In genomic region chr13:76894401-76895110, GRCh38 we compare ENCODE assay signal across 15 cellular contexts. TPM values are rescaled to one million over a fixed set of nuclear protein-coding genes. Genes with fewer than 3 reads are reported as not detected.
A peak's percentile ranks its signal among the peaks of the same experiment; 100 is the strongest.
DNase-seq lines count a peak whose midpoint lies in the region; ATAC-seq, FAIRE-seq and TF ChIP-seq lines count a peak whose summit lies in the region.
"Had no signal": no experiment of that assay in that cellular context is flagged by ENCODE, and none has a peak within 500 bp of the region (broad histone marks: within the 10 kb centered on the region; RNA-seq: fewer than 3 reads in every experiment).

No MANE protein-coding gene starts in this region.

- no peak overlapping the region for H3K4me3 ChIP-seq in right lobe of liver
- H3K4me3 ChIP-seq in HepG2 (replicated peaks in 1 of 3; ENCODE audit: insufficient read depth in 1 of 3, low read depth in 2 of 3, low read length in 3 of 3) = no peak overlapping the region
- H3K4me3 ChIP-seq in adrenal gland = no peak overlapping the region
- H3K4me3 ChIP-seq: PC-9 had no signal

- H3K4me1 ChIP-seq in right lobe of liver (no peaks in the 10 kb centered on the region), HepG2 (ENCODE audit: insufficient read depth, low read length) (no peaks in the 10 kb centered on the region), adrenal gland (replicated peaks in 1 of 2) (no peaks in the 10 kb centered on the region)

- H3K4me1 Mint-ChIP-seq in stimulated activated naive B cell treated with anti-CD40 and anti-IgM and Interleukin-4, amounts not matched to agents 10 μg/mL and 1 μg/mL and 100 μg/mL, for 72 hours = peaks cover 18 to 33% of the 10 kb centered on the region in 2 donors
- H3K4me1 Mint-ChIP-seq: nephron had no signal

- TF ChIP-seq RAD21 in HepG2 (CRISPR knock-in tag; IDR thresholded peaks at IDR 0.05) = no peak

- no peak for TF ChIP-seq CTCF in right lobe of liver (IDR thresholded peaks at IDR 0.05)
- no peak for TF ChIP-seq CTCF in HepG2 (CRISPR knock-in tag; IDR thresholded peaks at IDR 0.05)
- TF ChIP-seq CTCF in adrenal gland (IDR thresholded peaks at IDR 0.05) = no peak

- no peak overlapping the region for H3K27ac Mint-ChIP-seq in stimulated activated naive B cell treated with anti-CD40 and anti-IgM and Interleukin-4, amounts not matched to agents 10 μg/mL and 1 μg/mL and 100 μg/mL, for 72 hours
- H3K27ac Mint-ChIP-seq: nephron had no signal

- H3K79me2 ChIP-seq in HepG2 (ENCODE audit: insufficient read depth, low read length) = no peaks in the 10 kb centered on the region

- no peak overlapping the region for H3K4me2 ChIP-seq in HepG2 (ENCODE audit: low read depth, low read length)
- H3K4me2 ChIP-seq: PC-9 had no signal

- POLR2A ChIA-PET in HepG2 (lab: Yijun Ruan, JAX) = no interaction called here

- DNase-seq in right lobe of liver (no peak), HepG2 (ENCODE audit: low spot score) (no peak), NCI-H226 (peak; percentile 20), T-helper 1 cell (no peak), adrenal gland (no peak), RCC 7860 (ENCODE audit: low spot score) (no peak)
- DNase-seq in stimulated activated naive B cell treated with anti-CD40 and anti-IgM and Interleukin-4, amounts not matched to agents 10 μg/mL and 1 μg/mL and 100 μg/mL, for 72 hours = no peak
- DNase-seq: activated effector memory CD4-positive, alpha-beta T cell treated with Interleukin-2 at 50 U/mL for 16 hours; GOT3; NCI-H1694 treated with DMSO at 0.1 percent for 48 hours; PC-9; WERI-Rb-1 had no signal

- no peaks in the 10 kb centered on the region for H4K20me1 ChIP-seq in HepG2 (ENCODE audit: insufficient read depth, low read length)

- H3K9me3 ChIP-seq in right lobe of liver (no peaks in the 10 kb centered on the region), HepG2 (ENCODE audit: low read length) (peaks cover 7% of the 10 kb centered on the region; the same call in 1 of the 2 replicates), adrenal gland (replicated peaks in 1 of 3) (no peaks in the 10 kb centered on the region)

- in situ Hi-C loops in HepG2 (cut with HindIII; ENCODE audit: extremely low pct_ligation_motif_present, low pct_unique_long_range_greater_than_20kb) = no loop called here

- FAIRE-seq in HepG2 (lab: Jason Lieb, UNC) (no peak), RCC 7860 (lab: Jason Lieb, UNC) (no peak)

- CTCF ChIA-PET in HepG2 (lab: Yijun Ruan, JAX; ENCODE audit: low intra/inter-chr PET ratio, low total read pairs) = no interaction called here

- H3K9ac ChIP-seq in HepG2 (ENCODE audit: insufficient read depth, low read depth, low read length) = no peak overlapping the region

- H3K36me3 ChIP-seq in right lobe of liver (no peaks in the 10 kb centered on the region), HepG2 (replicated peaks in 1 of 2; ENCODE audit: control insufficient read depth in 1 of 2, insufficient read depth in 2 of 2, low read length in 2 of 2) (no peaks in the 10 kb centered on the region), adrenal gland (replicated peaks in 1 of 2) (no peaks in the 10 kb centered on the region)
- H3K36me3 ChIP-seq: WERI-Rb-1 had no signal

- TF ChIP-seq EP300 in HepG2 (IDR thresholded peaks at IDR 0.05; ENCODE audit: low read depth in 2 of 2, low read length in 2 of 2) (no peak), HepG2 (CRISPR knock-in tag; IDR thresholded peaks at IDR 0.05; ENCODE audit: borderline replicate concordance) (no peak)

- TF ChIP-seq POLR2A in right lobe of liver (IDR thresholded peaks at IDR 0.05) (no peak), HepG2 (IDR thresholded peaks at IDR 0.05; ENCODE audit: insufficient read depth in 1 of 2, low read depth in 2 of 2, low read length in 2 of 2) (no peak), adrenal gland (IDR thresholded peaks at IDR 0.05) (no peak)

- peaks cover 24 to 36% of the 10 kb centered on the region in 2 donors for H3K27me3 Mint-ChIP-seq in stimulated activated naive B cell treated with anti-CD40 and anti-IgM and Interleukin-4, amounts not matched to agents 10 μg/mL and 1 μg/mL and 100 μg/mL, for 72 hours

- no peak overlapping the region for H3K4me3 Mint-ChIP-seq in stimulated activated naive B cell treated with anti-CD40 and anti-IgM and Interleukin-4, amounts not matched to agents 10 μg/mL and 1 μg/mL and 100 μg/mL, for 72 hours
- H3K4me3 Mint-ChIP-seq: nephron had no signal

- H2AFZ ChIP-seq in HepG2 (ENCODE audit: low read length) = no peak overlapping the region
- H2AFZ ChIP-seq: PC-9 had no signal

- BruUV-seq in HepG2 (replicated peaks; lab: Mats Ljungman, UMichigan) = no TSS peak

- ATAC-seq in right lobe of liver (peak in 3 of 4 donors; percentile 33 to 60 (median 46)), HepG2 (no peak), HG02642 (IDR thresholded peaks at IDR 0.05; ENCODE audit: poor library complexity, unreplicated experiment) (peak; percentile 49)
- ATAC-seq in stimulated activated naive B cell treated with anti-CD40 and anti-IgM and Interleukin-4, amounts not matched to agents 10 μg/mL and 1 μg/mL and 100 μg/mL, for 72 hours (replicated peaks) = peak; percentile 83 to 87

- intact Hi-C loops in right lobe of liver (cut with DNase I) = no loop called here
- intact Hi-C loops in HepG2 (cut with micrococcal nuclease; ENCODE audit: unreplicated experiment) = no loop called here
- intact Hi-C loops in adrenal gland (cut with DNase I) = no loop called here

- H3K36me3 Mint-ChIP-seq in stimulated activated naive B cell treated with anti-CD40 and anti-IgM and Interleukin-4, amounts not matched to agents 10 μg/mL and 1 μg/mL and 100 μg/mL, for 72 hours = peaks cover 7% of the 10 kb centered on the region in 2 donors

- H3K9me3 Mint-ChIP-seq in stimulated activated naive B cell treated with anti-CD40 and anti-IgM and Interleukin-4, amounts not matched to agents 10 μg/mL and 1 μg/mL and 100 μg/mL, for 72 hours = peaks cover 7 to 9% of the 10 kb centered on the region in 2 donors

- no peaks in the 10 kb centered on the region for H3K27me3 ChIP-seq in right lobe of liver
- H3K27me3 ChIP-seq in HepG2 (ENCODE audit: control insufficient read depth in 1 of 2, insufficient read depth in 2 of 2, low read length in 2 of 2) = no peaks in the 10 kb centered on the region
- no peaks in the 10 kb centered on the region for H3K27me3 ChIP-seq in adrenal gland

- H3K27ac ChIP-seq in right lobe of liver (no peak overlapping the region), HepG2 (ENCODE audit: extremely low read length, insufficient read depth, low read length) (no peak overlapping the region), adrenal gland (no peak overlapping the region)
- H3K27ac ChIP-seq: PC-9, WERI-Rb-1 had no signal

- WGBS in right lobe of liver (ENCODE audit: insufficient coverage, low coverage, low lambda C conversion rate, missing lambda C conversion rate) = 6% methylated on average over 2 of the region's 2 CpGs
- WGBS in HepG2 (ENCODE audit: low lambda C conversion rate) = 0% methylated on average over 2 of the region's 2 CpGs
- 38 to 66% (median 52%) methylated on average over 1 to 2 of the region's 2 CpGs for WGBS in adrenal gland, 4 donors

RNA-seq across cellular contexts. Expression of gene KCTD12, which starts 8.4 kb away (rescaled TPM):
- total RNA-seq in right lobe of liver (10 to 100 TPM in 1 of 6 experiments, 1 to 10 TPM in 5; 3.5 to 10.9 (median 7.1) TPM), HepG2 (2016; rRNA removed; fragmentation: Illumina TruSeq; extraction: Trizol) (not detected in 2 replicates), adrenal gland (10 to 100 TPM; 37.7 to 80.8 (median 55.0) TPM)
- not detected in 2 replicates for total RNA-seq in HepG2 (2016; cell fraction: cytosol; rRNA removed; fragmentation: Illumina TruSeq; extraction: Trizol; ENCODE audit: low read depth)
- total RNA-seq in HepG2 (2016; cell fraction: insoluble cytoplasmic fraction; rRNA removed; fragmentation: Illumina TruSeq; extraction: Trizol) = not detected in 2 replicates
- not detected in 2 replicates for total RNA-seq in HepG2 (2016; cell fraction: membrane; rRNA removed; fragmentation: Illumina TruSeq; extraction: Trizol)
- total RNA-seq in HepG2 (2016; cell fraction: nucleus; rRNA removed; fragmentation: Illumina TruSeq; extraction: Trizol) = not detected in 2 replicates
- polyA plus RNA-seq in HepG2 (2011; rRNA removed) (not detected in 2 replicates), adrenal gland (10 to 100 TPM; 12.6 to 35.3 (median 13.0) TPM)
- 0.01 TPM in 1 of 2 replicates, not detected in the other for polyA plus RNA-seq in HepG2 (2011; cell fraction: cytosol; rRNA removed)
- polyA plus RNA-seq in HepG2 (2011; cell fraction: nucleus; rRNA removed) = 0.02 TPM in 1 of 2 replicates, not detected in the other
- polyA plus RNA-seq in HepG2 (2012) = not detected in 2 replicates
- polyA plus RNA-seq in HepG2 (2016; cell fraction: cytosol; fragmentation: Illumina TruSeq; extraction: Trizol; ENCODE audit: low read depth) = not detected in 2 replicates
- polyA plus RNA-seq in HepG2 (2016; cell fraction: insoluble cytoplasmic fraction; fragmentation: Illumina TruSeq; extraction: Trizol; ENCODE audit: low read depth) = not detected in 2 replicates
- not detected in 2 replicates for polyA plus RNA-seq in HepG2 (2016; cell fraction: membrane; fragmentation: Illumina TruSeq; extraction: Trizol; ENCODE audit: low read depth)
- not detected in 2 replicates for polyA plus RNA-seq in HepG2 (2016; cell fraction: nucleus; fragmentation: Illumina TruSeq; extraction: Trizol; ENCODE audit: insufficient read depth, low read depth)
- not detected in 2 replicates for polyA minus RNA-seq in HepG2 (2011; rRNA and poly(A)+ RNA removed; ENCODE audit: low replicate concordance)
- not detected in 2 replicates for polyA minus RNA-seq in HepG2 (2011; cell fraction: cytosol; rRNA and poly(A)+ RNA removed)
- not detected in 2 replicates for polyA minus RNA-seq in HepG2 (2011; cell fraction: nucleus; rRNA and poly(A)+ RNA removed)

RNA-seq across cellular contexts. Expression of gene ACOD1, which starts 53.8 kb away (rescaled TPM):
- not detected for total RNA-seq in right lobe of liver
- total RNA-seq in HepG2 (2016; rRNA removed; fragmentation: Illumina TruSeq; extraction: Trizol) = not detected in 2 replicates
- total RNA-seq in HepG2 (2016; cell fraction: cytosol; rRNA removed; fragmentation: Illumina TruSeq; extraction: Trizol; ENCODE audit: low read depth) = not detected in 2 replicates
- total RNA-seq in HepG2 (2016; cell fraction: insoluble cytoplasmic fraction; rRNA removed; fragmentation: Illumina TruSeq; extraction: Trizol) = not detected in 2 replicates
- not detected in 2 replicates for total RNA-seq in HepG2 (2016; cell fraction: membrane; rRNA removed; fragmentation: Illumina TruSeq; extraction: Trizol)
- not detected in 2 replicates for total RNA-seq in HepG2 (2016; cell fraction: nucleus; rRNA removed; fragmentation: Illumina TruSeq; extraction: Trizol)
- polyA plus RNA-seq in HepG2 (2011; rRNA removed) = not detected in 2 replicates
- not detected in 2 replicates for polyA plus RNA-seq in HepG2 (2011; cell fraction: cytosol; rRNA removed)
- not detected in 2 replicates for polyA plus RNA-seq in HepG2 (2011; cell fraction: nucleus; rRNA removed)
- not detected in 2 replicates for polyA plus RNA-seq in HepG2 (2012)
- not detected in 2 replicates for polyA plus RNA-seq in HepG2 (2016; cell fraction: cytosol; fragmentation: Illumina TruSeq; extraction: Trizol; ENCODE audit: low read depth)
- not detected in 2 replicates for polyA plus RNA-seq in HepG2 (2016; cell fraction: insoluble cytoplasmic fraction; fragmentation: Illumina TruSeq; extraction: Trizol; ENCODE audit: low read depth)
- polyA plus RNA-seq in HepG2 (2016; cell fraction: membrane; fragmentation: Illumina TruSeq; extraction: Trizol; ENCODE audit: low read depth) = not detected in 2 replicates
- not detected in 2 replicates for polyA plus RNA-seq in HepG2 (2016; cell fraction: nucleus; fragmentation: Illumina TruSeq; extraction: Trizol; ENCODE audit: insufficient read depth, low read depth)
- polyA minus RNA-seq in HepG2 (2011; rRNA and poly(A)+ RNA removed; ENCODE audit: low replicate concordance) = not detected in 2 replicates
- not detected in 2 replicates for polyA minus RNA-seq in HepG2 (2011; cell fraction: cytosol; rRNA and poly(A)+ RNA removed)
- polyA minus RNA-seq in HepG2 (2011; cell fraction: nucleus; rRNA and poly(A)+ RNA removed) = not detected in 2 replicates
- total RNA-seq in adrenal gland = not detected
- not detected for polyA plus RNA-seq in adrenal gland
- total RNA-seq: PC-9 had no signal
- polyA plus RNA-seq: BJ had no signal
